Comparison of ENCODE assay signal across 8 cellular contexts in the genomic region with DNA sequence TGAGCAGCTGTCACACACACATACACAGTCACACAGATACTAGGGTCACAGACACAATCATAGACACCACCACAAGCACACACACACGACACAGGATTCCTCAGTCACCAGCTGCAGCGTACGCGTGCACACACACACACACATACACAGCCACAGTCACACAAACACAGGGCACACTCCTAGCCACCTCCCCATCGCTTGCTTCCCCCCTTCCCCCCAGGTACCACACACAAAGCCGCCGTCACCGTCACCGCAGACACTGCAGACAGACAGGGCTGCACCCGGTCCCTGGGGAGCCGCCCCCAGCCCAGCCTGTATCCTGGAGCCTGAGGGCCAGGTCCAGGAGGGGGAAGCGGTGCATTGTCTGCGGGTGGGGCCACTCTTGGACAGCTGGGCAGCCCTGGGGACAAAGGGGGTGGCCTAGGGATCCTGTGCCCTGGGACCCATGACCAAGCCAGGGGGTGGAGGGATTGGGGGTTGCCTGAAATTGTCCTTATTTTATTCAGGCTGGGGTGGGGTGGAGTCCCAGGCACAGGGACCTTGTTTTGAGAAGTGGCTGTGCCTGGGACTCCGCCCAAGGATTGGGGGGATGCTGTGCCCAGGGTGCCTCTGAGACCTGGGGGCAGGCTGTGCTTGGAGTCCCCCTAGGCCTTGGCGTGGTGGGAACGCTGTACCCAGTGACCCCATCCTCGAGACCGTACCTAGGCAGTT. TPM values are rescaled to one million over a fixed set of nuclear protein-coding genes. Genes with fewer than 3 reads are reported as not detected.
DNase-seq lines count a peak whose midpoint lies in the region; ATAC-seq and TF ChIP-seq lines count a peak whose summit lies in the region.

No MANE protein-coding gene starts in this region.

- H3K4me1 Mint-ChIP-seq in T-helper 17 cell, result peaks cover 15% of the 10 kb centered on the region

- H3K36me3 Mint-ChIP-seq in T-helper 17 cell (ENCODE audit: low read depth), result peaks cover 10% of the 10 kb centered on the region

- no peaks in the 10 kb centered on the region for H3K27me3 Mint-ChIP-seq in T-helper 17 cell

- peak overlapping the region; percentile 49 for H3K4me3 Mint-ChIP-seq in T-helper 17 cell

- H3K9me3 ChIP-seq in T-helper 17 cell (ENCODE audit: control insufficient read depth, low read length, poor library complexity, severe bottlenecking), result no peaks in the 10 kb centered on the region
- H3K9me3 ChIP-seq in left ventricle myocardium inferior (replicated peaks), result no peaks in the 10 kb centered on the region
- H3K9me3 ChIP-seq in spleen, result no peaks in the 10 kb centered on the region

- H3K4me1 ChIP-seq in left ventricle myocardium inferior (peaks cover 50% of the 10 kb centered on the region), spleen (peaks cover 3 to 51% (median 21%) of the 10 kb centered on the region in 6 donors)

- intact Hi-C loops in left ventricle myocardium inferior (cut with micrococcal nuclease) (no loop called here), spleen (cut with DNase I; ENCODE audit: low total_unique reads) (no loop called here)

- peak; percentile 67 for DNase-seq in NCI-H82 (lab: John Stamatoyannopoulos, UW)
- no peak for DNase-seq in NCI-H82 treated with DMSO at 0.1 percent for 48 hours (lab: John Stamatoyannopoulos, UW; ENCODE audit: unreplicated experiment)
- no peak for DNase-seq in T-helper 17 cell
- DNase-seq in left ventricle myocardium inferior, result peak; percentile 46
- DNase-seq in spleen, result peak; percentile 83

- H3K27ac Mint-ChIP-seq in T-helper 17 cell, result no peak overlapping the region

- H3K4me3 ChIP-seq in left ventricle myocardium inferior (peak overlapping the region; percentile 79), spleen (peak overlapping the region; percentile 31 to 86 (median 61))

- TF ChIP-seq CTCF in left ventricle myocardium inferior (IDR thresholded peaks at IDR 0.05; ENCODE audit: borderline replicate concordance), result no peak
- TF ChIP-seq CTCF in spleen (IDR thresholded peaks at IDR 0.05 in 8 of 11, conservative IDR thresholded peaks at IDR 0.05 in 3 of 11), result no peak

- 57 to 69% (median 58%) methylated on average over 6 to 18 of the region's 18 CpGs for WGBS in spleen, 5 donors

- no peak for TF ChIP-seq POLR2A in spleen (IDR thresholded peaks at IDR 0.05)

- ATAC-seq in T-helper 17 cell (no peak), GM18519 (IDR thresholded peaks at IDR 0.05; ENCODE audit: low FRiP score, unreplicated experiment) (no peak), GM18511 (IDR thresholded peaks at IDR 0.05; ENCODE audit: unreplicated experiment) (no peak), HG03565 (IDR thresholded peaks at IDR 0.05; ENCODE audit: unreplicated experiment) (no peak)

- H3K36me3 ChIP-seq in left ventricle myocardium inferior (peaks cover 39% of the 10 kb centered on the region), spleen (peaks cover 0 to 51% (median 6%) of the 10 kb centered on the region in 6 donors)

- H3K27ac ChIP-seq in left ventricle myocardium inferior (replicated peaks) (peak overlapping the region; percentile 93), spleen (peak overlapping the region in 6 of 8 donors; percentile 26 to 90 (median 83))

- H3K27me3 ChIP-seq in left ventricle myocardium inferior (ENCODE audit: low read depth), result no peaks in the 10 kb centered on the region
- H3K27me3 ChIP-seq in spleen (replicated peaks in 1 of 7), result no peaks in the 10 kb centered on the region

RNA-seq across cellular contexts. Expression of a gene that starts 1.0 kb away (rescaled TPM):
- total RNA-seq in T-helper 17 cell, result 1 to 10 TPM; 5.7 to 7.5 TPM
- 14.7 TPM for total RNA-seq in left ventricle myocardium inferior
- total RNA-seq in spleen, result 10 to 100 TPM; 12.1 to 27.4 (median 14.8) TPM
- 10 to 100 TPM in 1 of 3 donors, 1 to 10 TPM in 2; 3.2 to 10.6 (median 3.5) TPM for polyA plus RNA-seq in spleen

RNA-seq across cellular contexts. Expression of a gene that starts 27.2 kb away (rescaled TPM):
- total RNA-seq in T-helper 17 cell, result 10 to 100 TPM; 25.1 to 35.6 TPM
- total RNA-seq in left ventricle myocardium inferior, result 24.0 TPM
- 10 to 100 TPM; 23.0 to 40.2 (median 32.6) TPM for total RNA-seq in spleen
- 10 to 100 TPM; 18.4 to 33.8 (median 21.1) TPM for polyA plus RNA-seq in spleen

RNA-seq across cellular contexts. Expression of a gene that starts 27.4 kb away (rescaled TPM):
- 1 to 10 TPM; 6.5 to 8.3 TPM for total RNA-seq in T-helper 17 cell
- 9.8 TPM for total RNA-seq in left ventricle myocardium inferior
- 10 to 100 TPM; 11.1 to 39.2 (median 18.0) TPM for total RNA-seq in spleen
- 10 to 100 TPM in 1 of 3 donors, 1 to 10 TPM in 2; 6.8 to 14.3 (median 8.6) TPM for polyA plus RNA-seq in spleen

Comparison
In these comparisons a context has a peak if more than half of its experiments do, and no peak if none do; other contexts are left out.
1. DNase-seq: peak in NCI-H82 (single experiment), left ventricle myocardium inferior (single experiment) and spleen (single experiment); none in NCI-H82 treated with DMSO at 0.1 percent for 48 hours (single experiment) and T-helper 17 cell (0 of 3).